Comparison of ENCODE assay signal across 18 cellular contexts in genomic region chr3:30302027-30302426, GRCh38.
DNase-seq lines count a peak whose midpoint lies in the region; ATAC-seq and TF ChIP-seq lines count a peak whose summit lies in the region.
"Had no signal": no experiment of that assay in that cellular context is flagged by ENCODE, and none has a peak within 500 bp of the region (broad histone marks: within the 10 kb centered on the region; RNA-seq: fewer than 3 reads in every experiment).

No MANE protein-coding gene starts in this region.

- H3K9me3 Mint-ChIP-seq in activated T-cell treated with anti-CD3 and anti-CD28 coated beads, Interleukin-2, amount 50 U/mL, for 4 hours = peaks cover 12% of the 10 kb centered on the region
- peaks cover 10% of the 10 kb centered on the region for H3K9me3 Mint-ChIP-seq in stimulated activated effector memory CD8-positive, alpha-beta T cell treated with anti-CD3 and anti-CD28 coated beads, Interleukin-12 subunit alpha, Interleukin-12 subunit beta, amount 100 ng/mL, for 72 hours

- TF ChIP-seq POLR2A in vagina (IDR thresholded peaks at IDR 0.05) = no peak

- peak; percentile 51 to 73 for ATAC-seq in activated T-cell treated with anti-CD3 and anti-CD28 coated beads, Interleukin-2, amount 50 U/mL, for 4 hours
- peak; percentile 60 for ATAC-seq in GM21786 (IDR thresholded peaks at IDR 0.05; ENCODE audit: unreplicated experiment)
- peak; percentile 69 for ATAC-seq in RWPE2 (ENCODE audit: low read depth)
- peak; percentile 96 for ATAC-seq in stimulated activated effector memory CD8-positive, alpha-beta T cell treated with anti-CD3 and anti-CD28 coated beads, Interleukin-12 subunit alpha, Interleukin-12 subunit beta, amount 100 ng/mL, for 72 hours

- no peaks in the 10 kb centered on the region for H3K36me3 ChIP-seq in RWPE2 (ENCODE audit: low read depth)
- H3K36me3 ChIP-seq in vagina = no peaks in the 10 kb centered on the region
- H3K36me3 ChIP-seq: neutrophil, right atrium auricular region had no signal

- no peak overlapping the region for H3K4me3 ChIP-seq in RWPE2 (ENCODE audit: severe bottlenecking)
- H3K4me3 ChIP-seq in vagina = no peak overlapping the region
- H3K4me3 ChIP-seq: coronary artery, right atrium auricular region had no signal

- DNase-seq in activated T-cell treated with anti-CD3 and anti-CD28 coated beads, Interleukin-2, amount 50 U/mL, for 4 hours = no peak
- DNase-seq in activated T-cell treated with anti-CD3 and anti-CD28 coated beads, Interleukin-2, amount 50 U/mL, for 1 hour = no peak
- DNase-seq in RWPE2 (ENCODE audit: low spot score) = no peak
- DNase-seq in stimulated activated effector memory CD8-positive, alpha-beta T cell treated with anti-CD3 and anti-CD28 coated beads, Interleukin-12 subunit alpha, Interleukin-12 subunit beta, amount 100 ng/mL, for 72 hours (ENCODE audit: low spot score in 2 of 2) = no peak
- no peak for DNase-seq in SHP77 (lab: John Stamatoyannopoulos, UW)
- no peak for DNase-seq in NCI-H1417 treated with DMSO at 0.1 percent for 48 hours (lab: John Stamatoyannopoulos, UW)
- no peak for DNase-seq in vagina (ENCODE audit: extremely low spot score in 2 of 2)
- DNase-seq: CD4-positive, CD25-positive, alpha-beta regulatory T cell; DMS79 treated with DMSO at 0.1 percent for 48 hours; Kasumi-1; NCI-H1436; NCI-H446; NK-92 treated with Interleukin-12 subunit alpha and Interleukin-12 subunit beta, amount 100 ng/mL, for 24 hours had no signal

- no peak overlapping the region for H3K27ac Mint-ChIP-seq in stimulated activated effector memory CD8-positive, alpha-beta T cell treated with anti-CD3 and anti-CD28 coated beads, Interleukin-12 subunit alpha, Interleukin-12 subunit beta, amount 100 ng/mL, for 72 hours
- H3K27ac Mint-ChIP-seq: CD4-positive, CD25-positive, alpha-beta regulatory T cell had no signal

- TF ChIP-seq CTCF in RWPE2 (IDR thresholded peaks at IDR 0.05; ENCODE audit: poor library complexity, severe bottlenecking) (no peak), vagina (IDR thresholded peaks at IDR 0.05) (no peak)

- no peak overlapping the region for H3K4me3 Mint-ChIP-seq in activated T-cell treated with anti-CD3 and anti-CD28 coated beads, Interleukin-2, amount 50 U/mL, for 4 hours
- no peak overlapping the region for H3K4me3 Mint-ChIP-seq in stimulated activated effector memory CD8-positive, alpha-beta T cell treated with anti-CD3 and anti-CD28 coated beads, Interleukin-12 subunit alpha, Interleukin-12 subunit beta, amount 100 ng/mL, for 72 hours
- H3K4me3 Mint-ChIP-seq: CD4-positive, CD25-positive, alpha-beta regulatory T cell had no signal

- H3K27me3 Mint-ChIP-seq in activated T-cell treated with anti-CD3 and anti-CD28 coated beads, Interleukin-2, amount 50 U/mL, for 4 hours (ENCODE audit: low read depth) = no peaks in the 10 kb centered on the region
- H3K27me3 Mint-ChIP-seq: CD4-positive, CD25-positive, alpha-beta regulatory T cell had no signal

- H3K4me1 Mint-ChIP-seq in activated T-cell treated with anti-CD3 and anti-CD28 coated beads, Interleukin-2, amount 50 U/mL, for 4 hours (ENCODE audit: low read depth) = peaks cover 4% of the 10 kb centered on the region
- H3K4me1 Mint-ChIP-seq in stimulated activated effector memory CD8-positive, alpha-beta T cell treated with anti-CD3 and anti-CD28 coated beads, Interleukin-12 subunit alpha, Interleukin-12 subunit beta, amount 100 ng/mL, for 72 hours = no peaks in the 10 kb centered on the region

- H3K27me3 ChIP-seq in RWPE2 (ENCODE audit: insufficient read depth, poor library complexity, severe bottlenecking) (no peaks in the 10 kb centered on the region), vagina (no peaks in the 10 kb centered on the region)
- H3K27me3 ChIP-seq: neutrophil, right atrium auricular region had no signal

- intact Hi-C loops in vagina (cut with DNase I) = no loop called here

- H3K4me1 ChIP-seq in RWPE2 (ENCODE audit: insufficient read depth, poor library complexity, severe bottlenecking) = peaks cover 29% of the 10 kb centered on the region
- no peaks in the 10 kb centered on the region for H3K4me1 ChIP-seq in vagina
- H3K4me1 ChIP-seq: right atrium auricular region had no signal

- peaks cover 2% of the 10 kb centered on the region for H3K36me3 Mint-ChIP-seq in activated T-cell treated with anti-CD3 and anti-CD28 coated beads, Interleukin-2, amount 50 U/mL, for 4 hours (ENCODE audit: insufficient read depth)
- no peaks in the 10 kb centered on the region for H3K36me3 Mint-ChIP-seq in stimulated activated effector memory CD8-positive, alpha-beta T cell treated with anti-CD3 and anti-CD28 coated beads, Interleukin-12 subunit alpha, Interleukin-12 subunit beta, amount 100 ng/mL, for 72 hours
- H3K36me3 Mint-ChIP-seq: CD4-positive, CD25-positive, alpha-beta regulatory T cell had no signal

- H3K27ac ChIP-seq in RWPE2 (ENCODE audit: poor library complexity, severe bottlenecking) (peak overlapping the region; percentile 94), vagina (no peak overlapping the region)
- H3K27ac ChIP-seq: coronary artery, neutrophil, right atrium auricular region, VCaP had no signal

- H3K9me3 ChIP-seq in RWPE2 (ENCODE audit: severe bottlenecking) = no peaks in the 10 kb centered on the region
- no peaks in the 10 kb centered on the region for H3K9me3 ChIP-seq in vagina
- H3K9me3 ChIP-seq: neutrophil had no signal
